8 cellular contexts compared by ENCODE assay signal in the genomic region with DNA sequence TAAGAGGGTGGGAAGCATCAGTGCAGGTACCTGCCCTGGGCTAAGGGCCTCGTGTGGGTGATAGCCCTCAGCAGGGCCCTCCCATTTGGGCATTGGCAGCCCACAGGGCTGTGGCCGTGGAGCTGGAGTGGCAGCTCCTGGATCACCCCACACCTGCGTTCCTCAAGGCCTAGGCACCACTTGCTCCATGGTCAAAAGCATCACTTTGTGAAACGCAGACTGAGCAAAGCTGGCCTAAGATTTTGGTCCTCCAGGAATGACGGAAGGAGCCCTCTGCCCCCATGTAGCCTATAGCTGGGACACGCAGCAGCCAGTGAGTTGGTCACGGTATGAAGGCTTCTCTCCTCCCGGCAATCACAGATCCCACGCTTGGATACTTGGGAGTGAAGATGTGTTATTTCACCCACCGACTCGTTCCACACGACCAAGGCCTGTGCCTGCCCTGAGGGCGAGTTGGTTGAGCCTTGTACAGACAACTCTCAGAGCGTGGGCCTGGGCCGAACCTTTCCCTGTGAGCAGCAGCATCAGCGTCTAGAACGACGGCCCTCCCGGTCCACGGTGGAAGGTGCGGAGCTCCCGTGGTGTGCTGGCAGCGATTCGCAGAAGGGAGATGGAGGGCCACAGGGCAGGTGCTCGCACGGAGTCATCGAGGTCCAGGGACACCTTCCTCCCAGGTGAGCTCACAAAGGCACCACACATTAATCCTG. TPM values are rescaled to one million over a fixed set of nuclear protein-coding genes. Genes with fewer than 3 reads are reported as not detected.
DNase-seq lines count a peak whose midpoint lies in the region; ATAC-seq and TF ChIP-seq lines count a peak whose summit lies in the region.
"Had no signal": no experiment of that assay in that cellular context is flagged by ENCODE, and none has a peak within 500 bp of the region (broad histone marks: within the 10 kb centered on the region; RNA-seq: fewer than 3 reads in every experiment).

No MANE protein-coding gene starts in this region.

- H3K9me2 ChIP-seq in Karpas-422 (replicated peaks; ENCODE audit: insufficient read depth, low read length), result no peaks in the 10 kb centered on the region

- H3K9me3 Mint-ChIP-seq in brain, result peaks cover 2 to 18% (median 9%) of the 10 kb centered on the region in 5 experiments

- H3K79me2 ChIP-seq in Karpas-422 (ENCODE audit: low read length), result no peaks in the 10 kb centered on the region

- H3K27me3 ChIP-seq in Karpas-422 (ENCODE audit: low read length), result no peaks in the 10 kb centered on the region

- H3K4me2 ChIP-seq in Karpas-422 (ENCODE audit: low read depth, low read length, poor library complexity, severe bottlenecking), result peak overlapping the region; percentile 99

- no peak for ATAC-seq in GM18502 (IDR thresholded peaks at IDR 0.05; ENCODE audit: poor library complexity, unreplicated experiment)

- H3K4me1 Mint-ChIP-seq in brain, result peaks cover 32% of the 10 kb centered on the region

- no peaks in the 10 kb centered on the region for H3K9me3 ChIP-seq in Karpas-422 (ENCODE audit: low read length)

- H3K4me3 ChIP-seq in Karpas-422 (ENCODE audit: low read length), result peak overlapping the region; percentile 73

- peak overlapping the region in 1 of 5 experiments; percentile 20 for H3K4me3 Mint-ChIP-seq in brain

- peak overlapping the region; percentile 96 for H3K9ac ChIP-seq in Karpas-422 (ENCODE audit: low read length)

- no peak for DNase-seq in Karpas-422
- peak; percentile 87 for DNase-seq in mesenteric fat pad (ENCODE audit: low spot score)
- DNase-seq in inferior parietal cortex (ENCODE audit: extremely low spot score), result no peak
- no peak for DNase-seq in mucosa of gallbladder (ENCODE audit: low spot score)
- DNase-seq: NCI-H2171 had no signal

- peaks cover 19% of the 10 kb centered on the region for H3K4me1 ChIP-seq in Karpas-422 (ENCODE audit: low read length)

- H4K20me1 ChIP-seq in Karpas-422 (ENCODE audit: insufficient read depth, low read depth, low read length), result no peaks in the 10 kb centered on the region

- H2AFZ ChIP-seq in Karpas-422 (ENCODE audit: low read length), result peak overlapping the region; percentile 86; the same call in 1 of the 2 replicates

- no peaks in the 10 kb centered on the region for H3K27me3 Mint-ChIP-seq in brain

- H3K27ac ChIP-seq in Karpas-422 (ENCODE audit: low read length) (peak overlapping the region; percentile 81; the same call in 1 of the 2 replicates), temporal lobe (ENCODE audit: low read depth, low read length) (peak overlapping the region; percentile 89)

- TF ChIP-seq CTCF in brain (conservative IDR thresholded peaks at IDR 0.05), result no peak

- H3K27ac Mint-ChIP-seq in brain, result peak overlapping the region in 4 of 5 experiments; percentile 34 to 94 (median 92)

- peaks cover 18% of the 10 kb centered on the region for H3K36me3 Mint-ChIP-seq in brain

- no peaks in the 10 kb centered on the region for H3K36me3 ChIP-seq in Karpas-422 (ENCODE audit: insufficient read depth, low read length)

RNA-seq across cellular contexts. Expression of gene THBS2, which starts 39.7 kb away (rescaled TPM):
- total RNA-seq in Karpas-422 (2014; rRNA removed; shearing (Covaris generic); ENCODE audit: low replicate concordance), result not detected in 2 replicates
- 12.9 TPM for polyA plus RNA-seq in brain (ENCODE audit: insufficient read depth, low read depth, low replicate concordance)
- total RNA-seq in mesenteric fat pad (270 TPM), temporal lobe (11.3 TPM), mucosa of gallbladder (21.9 TPM)

Comparison
In these comparisons a context has a peak if more than half of its experiments do, and no peak if none do; other contexts are left out.
1. RNA of gene THBS2, which starts 39.7 kb away (total RNA-seq): 270 TPM in mesenteric fat pad (single experiment), 21.9 TPM in mucosa of gallbladder (single experiment) and 11.3 TPM in temporal lobe (single experiment); not detected in Karpas-422; every median in the first group is over 10 times any median in the second.